9 cellular contexts compared by ENCODE assay signal in the genomic region with DNA sequence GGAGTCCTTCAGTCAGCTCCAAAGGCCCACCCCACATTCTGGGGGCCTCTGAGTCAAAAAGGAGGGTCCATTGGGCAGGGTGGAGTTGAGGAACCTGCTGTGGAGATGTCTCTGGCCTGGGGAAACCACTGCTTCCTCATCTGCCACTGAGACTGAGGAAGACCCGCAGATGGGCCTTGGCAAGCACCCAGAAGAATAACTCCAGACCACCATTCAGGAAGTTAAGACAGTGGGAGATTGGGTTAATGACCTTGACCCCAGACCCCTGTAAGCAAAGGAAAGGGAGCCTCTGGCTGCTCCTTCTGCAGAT. TPM values are rescaled to one million over a fixed set of nuclear protein-coding genes. Genes with fewer than 3 reads are reported as not detected.
A peak's percentile ranks its signal among the peaks of the same experiment; 100 is the strongest.
DNase-seq lines count a peak whose midpoint lies in the region; ATAC-seq, FAIRE-seq and TF ChIP-seq lines count a peak whose summit lies in the region.
"Had no signal": no experiment of that assay in that cellular context is flagged by ENCODE, and none has a peak within 500 bp of the region (broad histone marks: within the 10 kb centered on the region; RNA-seq: fewer than 3 reads in every experiment).

No MANE protein-coding gene starts in this region.

- H3K4me1 Mint-ChIP-seq in Calu3 (ENCODE audit: low read depth, unreplicated experiment) (peaks cover 9% of the 10 kb centered on the region), nephron progenitor cell (peaks cover 6% of the 10 kb centered on the region)
- peaks cover 20% of the 10 kb centered on the region for H3K4me1 Mint-ChIP-seq in activated T-helper 1 cell treated with anti-CD3 and anti-CD28 coated beads, Interleukin-12 subunit alpha, Interleukin-12 subunit beta, Interleukin-2, Interleukin-4 antibody, amounts not matched to agents 30 ng/mL and 10 ng/mL and 1 ng/mL, durations not matched to agents 14 hours and 24 hours and 36 hours (ENCODE audit: low read depth)

- TF ChIP-seq CTCF in Calu3 (IDR thresholded peaks at IDR 0.05; ENCODE audit: unreplicated experiment) (no peak), nephron progenitor cell (IDR thresholded peaks at IDR 0.05) (no peak), GM13976 (IDR thresholded peaks at IDR 0.05; ENCODE audit: borderline replicate concordance, control extremely low read depth, extremely low read depth, insufficient read depth, missing control alignments) (no peak), WERI-Rb-1 (IDR thresholded peaks at IDR 0.05; ENCODE audit: low read depth, low read length) (no peak)

- H3K36me3 ChIP-seq in KOPT-K1 (ENCODE audit: insufficient read depth, low read length) (no peaks in the 10 kb centered on the region), WERI-Rb-1 (no peaks in the 10 kb centered on the region)

- DNase-seq in Calu3 (no peak), nephron progenitor cell (no peak), GM13976 (ENCODE audit: low spot score) (no peak), WERI-Rb-1 (no peak), GM19239 (ENCODE audit: insufficient read length, low spot score) (no peak)
- no peak for DNase-seq in activated T-helper 1 cell treated with anti-CD3 and anti-CD28 coated beads, Interleukin-12 subunit alpha, Interleukin-12 subunit beta, Interleukin-2, Interleukin-4 antibody, amounts not matched to agents 30 ng/mL and 10 ng/mL and 1 ng/mL, durations not matched to agents 14 hours and 24 hours and 36 hours (ENCODE audit: low spot score)

- CTCF ChIA-PET in Calu3 (lab: Charles Lee), result no interaction called here

- peak overlapping the region; percentile 53 for H3K27ac ChIP-seq in KOPT-K1 (ENCODE audit: low read depth, low read length, poor library complexity, severe bottlenecking)
- no peak overlapping the region for H3K27ac ChIP-seq in WERI-Rb-1

- in situ Hi-C loops in GM13976 (cut with MboI; ENCODE audit: low sequenced_read_pairs, unreplicated experiment), result no loop called here

- ATAC-seq in HG03135 (IDR thresholded peaks at IDR 0.05; ENCODE audit: unreplicated experiment), result no peak
- ATAC-seq: K562 had no signal

- no peaks in the 10 kb centered on the region for H3K9me3 ChIP-seq in KOPT-K1 (ENCODE audit: insufficient read depth, low read length, poor library complexity, severe bottlenecking)
- H3K9me3 ChIP-seq in WERI-Rb-1 (ENCODE audit: severe bottlenecking), result no peaks in the 10 kb centered on the region

- H3K27me3 Mint-ChIP-seq in Calu3 (ENCODE audit: unreplicated experiment), result peaks cover 18% of the 10 kb centered on the region
- H3K27me3 Mint-ChIP-seq in activated T-helper 1 cell treated with anti-CD3 and anti-CD28 coated beads, Interleukin-12 subunit alpha, Interleukin-12 subunit beta, Interleukin-2, Interleukin-4 antibody, amounts not matched to agents 30 ng/mL and 10 ng/mL and 1 ng/mL, durations not matched to agents 14 hours and 24 hours and 36 hours (ENCODE audit: insufficient read depth), result peaks cover 2% of the 10 kb centered on the region
- H3K27me3 Mint-ChIP-seq in nephron progenitor cell (ENCODE audit: low read depth, poor library complexity), result peaks cover 42% of the 10 kb centered on the region

- BruUV-seq in Calu3 (replicated peaks; lab: Mats Ljungman, UMichigan), result no TSS peak

- H3K36me3 Mint-ChIP-seq in Calu3 (ENCODE audit: insufficient read depth, unreplicated experiment), result peaks cover 19% of the 10 kb centered on the region
- H3K36me3 Mint-ChIP-seq in activated T-helper 1 cell treated with anti-CD3 and anti-CD28 coated beads, Interleukin-12 subunit alpha, Interleukin-12 subunit beta, Interleukin-2, Interleukin-4 antibody, amounts not matched to agents 30 ng/mL and 10 ng/mL and 1 ng/mL, durations not matched to agents 14 hours and 24 hours and 36 hours (ENCODE audit: low read depth), result no peaks in the 10 kb centered on the region
- no peaks in the 10 kb centered on the region for H3K36me3 Mint-ChIP-seq in nephron progenitor cell (ENCODE audit: low read depth)

- H3K4me3 ChIP-seq in WERI-Rb-1 (ENCODE audit: low read depth, low read length), result no peak overlapping the region
- H3K4me3 ChIP-seq: K562 had no signal

- H3K4me3 Mint-ChIP-seq in Calu3 (ENCODE audit: low read depth, unreplicated experiment) (peak overlapping the region; percentile 70), nephron progenitor cell (peak overlapping the region; percentile 78)
- H3K4me3 Mint-ChIP-seq in activated T-helper 1 cell treated with anti-CD3 and anti-CD28 coated beads, Interleukin-12 subunit alpha, Interleukin-12 subunit beta, Interleukin-2, Interleukin-4 antibody, amounts not matched to agents 30 ng/mL and 10 ng/mL and 1 ng/mL, durations not matched to agents 14 hours and 24 hours and 36 hours, result peak overlapping the region; percentile 80

- H3K27ac Mint-ChIP-seq in Calu3 (ENCODE audit: unreplicated experiment), result no peak overlapping the region
- H3K27ac Mint-ChIP-seq in activated T-helper 1 cell treated with anti-CD3 and anti-CD28 coated beads, Interleukin-12 subunit alpha, Interleukin-12 subunit beta, Interleukin-2, Interleukin-4 antibody, amounts not matched to agents 30 ng/mL and 10 ng/mL and 1 ng/mL, durations not matched to agents 14 hours and 24 hours and 36 hours, result no peak overlapping the region
- no peak overlapping the region for H3K27ac Mint-ChIP-seq in nephron progenitor cell

- H3K9me3 Mint-ChIP-seq in Calu3 (ENCODE audit: low read depth, unreplicated experiment), result no peaks in the 10 kb centered on the region
- H3K9me3 Mint-ChIP-seq in activated T-helper 1 cell treated with anti-CD3 and anti-CD28 coated beads, Interleukin-12 subunit alpha, Interleukin-12 subunit beta, Interleukin-2, Interleukin-4 antibody, amounts not matched to agents 30 ng/mL and 10 ng/mL and 1 ng/mL, durations not matched to agents 14 hours and 24 hours and 36 hours, result no peaks in the 10 kb centered on the region
- H3K9me3 Mint-ChIP-seq in nephron progenitor cell, result peaks cover 41% of the 10 kb centered on the region

- H3K27me3 ChIP-seq in WERI-Rb-1 (ENCODE audit: insufficient read depth, low read depth, severe bottlenecking), result peaks cover 51% of the 10 kb centered on the region

- FAIRE-seq in GM19239 (lab: Jason Lieb, UNC), result no peak
- FAIRE-seq: K562 had no signal

- intact Hi-C loops in Calu3 (cut with micrococcal nuclease; ENCODE audit: unreplicated experiment), result no loop called here
- intact Hi-C loops in activated T-helper 1 cell treated with anti-CD3 and anti-CD28 coated beads, Interleukin-12 subunit alpha, Interleukin-12 subunit beta, Interleukin-2, Interleukin-4 antibody, amounts not matched to agents 30 ng/mL and 10 ng/mL and 1 ng/mL, durations not matched to agents 14 hours and 24 hours and 36 hours (cut with micrococcal nuclease), result loop anchor here (5.0 kb wide), 1 partner anchor 215 kb away; a partner anchor contains a TSS

RNA-seq across cellular contexts. Expression of a gene that starts 8.1 kb away (rescaled TPM):
- total RNA-seq in Calu3 (2022), result 125 and 127 TPM in 2 replicates
- total RNA-seq in activated T-helper 1 cell treated with anti-CD3 and anti-CD28 coated beads, Interleukin-12 subunit alpha, Interleukin-12 subunit beta, Interleukin-2, Interleukin-4 antibody, amounts not matched to agents 30 ng/mL and 10 ng/mL and 1 ng/mL, durations not matched to agents 14 hours and 24 hours and 36 hours, result 158 and 161 TPM in 2 replicates

RNA-seq across cellular contexts. Expression of a gene that starts 19.6 kb away (rescaled TPM):
- 1.2 and 1.6 TPM in 2 replicates for total RNA-seq in Calu3 (2022)
- 0.64 and 0.75 TPM in 2 replicates for total RNA-seq in activated T-helper 1 cell treated with anti-CD3 and anti-CD28 coated beads, Interleukin-12 subunit alpha, Interleukin-12 subunit beta, Interleukin-2, Interleukin-4 antibody, amounts not matched to agents 30 ng/mL and 10 ng/mL and 1 ng/mL, durations not matched to agents 14 hours and 24 hours and 36 hours

RNA-seq across cellular contexts. Expression of a gene that starts 19.8 kb away (rescaled TPM):
- 91.5 and 100 TPM in 2 replicates for total RNA-seq in Calu3 (2022)
- total RNA-seq in activated T-helper 1 cell treated with anti-CD3 and anti-CD28 coated beads, Interleukin-12 subunit alpha, Interleukin-12 subunit beta, Interleukin-2, Interleukin-4 antibody, amounts not matched to agents 30 ng/mL and 10 ng/mL and 1 ng/mL, durations not matched to agents 14 hours and 24 hours and 36 hours, result 122 and 138 TPM in 2 replicates
